In genomic region chr11:77266766-77267165, GRCh38 we compare ENCODE assay signal across 30 cellular contexts. TPM values are rescaled to one million over a fixed set of nuclear protein-coding genes. Genes with fewer than 3 reads are reported as not detected.
"Had no signal": no experiment of that assay in that cellular context is flagged by ENCODE, and none has a peak within 500 bp of the region (broad histone marks: within the 10 kb centered on the region; RNA-seq: fewer than 3 reads in every experiment).

No MANE protein-coding gene starts in this region.

- FAIRE-seq: colon, frontal cortex, kidney, small intestine had no signal

- ATAC-seq: left lobe of liver; naive thymus-derived CD8-positive, alpha-beta T cell; psoas muscle; right cardiac atrium; stimulated activated naive B cell treated with anti-CD40 and anti-IgM and Interleukin-4, amounts not matched to agents 10 μg/mL and 1 μg/mL and 100 μg/mL, for 72 hours had no signal

- H3K4me3 ChIP-seq: dorsolateral prefrontal cortex, esophagus muscularis mucosa, ovary, psoas muscle, thoracic aorta, tibial nerve, upper lobe of left lung had no signal

- H3K27ac ChIP-seq: dorsolateral prefrontal cortex, esophagus muscularis mucosa, ovary, psoas muscle, thoracic aorta, tibial nerve, upper lobe of left lung had no signal

- DNase-seq: dorsolateral prefrontal cortex; effector CD4-positive, alpha-beta T cell; head of caudate nucleus; kidney; naive thymus-derived CD8-positive, alpha-beta T cell; nephron progenitor cell; nucleus accumbens; ovary; posterior cingulate gyrus; psoas muscle; right cardiac atrium; small intestine; stimulated activated CD4-positive, alpha-beta T cell treated with anti-CD3 and anti-CD28 coated beads, Interleukin-15, amount 100 ng/mL, for 24 hours; stimulated activated CD4-positive, alpha-beta T cell treated with anti-CD3 and anti-CD28 coated beads, Interleukin-2, amount 100 ng/mL, for 48 hours; stimulated activated naive B cell treated with anti-CD40 and anti-IgM and Interleukin-4, amounts not matched to agents 10 μg/mL and 1 μg/mL and 100 μg/mL, for 72 hours; upper lobe of left lung had no signal

- H3K9me3 ChIP-seq: ovary had no signal

- H3K36me3 ChIP-seq: esophagus muscularis mucosa, ovary, thoracic aorta, tibial nerve, upper lobe of left lung had no signal

- H3K27me3 ChIP-seq: dorsolateral prefrontal cortex, esophagus muscularis mucosa, ovary, tibial nerve, upper lobe of left lung had no signal

- H3K4me1 ChIP-seq: esophagus muscularis mucosa, psoas muscle, tibial nerve, upper lobe of left lung had no signal

RNA-seq across cellular contexts. Expression of gene GDPD4, which starts 34.7 kb away (rescaled TPM):
- total RNA-seq: cerebellum; epithelial cell of proximal tubule; esophagus muscularis mucosa; fibroblast of lung; frontal cortex; glomerular endothelial cell; kidney; lung microvascular endothelial cell; mesenteric fat pad; myocyte; naive thymus-derived CD8-positive, alpha-beta T cell; ovary; psoas muscle; renal cortical epithelial cell; thoracic aorta; tibial nerve; upper lobe of left lung had no signal
- polyA plus RNA-seq: fibroblast of lung; naive thymus-derived CD8-positive, alpha-beta T cell; psoas muscle had no signal
